ENCODE assay signal across 19 cellular contexts in genomic region chr10:34911661-34912205, GRCh38.
DNase-seq lines count a peak whose midpoint lies in the region; ATAC-seq and TF ChIP-seq lines count a peak whose summit lies in the region.
"Had no signal": no experiment of that assay in that cellular context is flagged by ENCODE, and none has a peak within 500 bp of the region (broad histone marks: within the 10 kb centered on the region; RNA-seq: fewer than 3 reads in every experiment).

No MANE protein-coding gene starts in this region.

- TF ChIP-seq CTCF in IMR-90 (conservative IDR thresholded peaks at IDR 0.05; ENCODE audit: low read depth, low read length) (no peak), fibroblast of mammary gland (conservative IDR thresholded peaks at IDR 0.05; ENCODE audit: control insufficient read depth, insufficient read depth, low read depth, low read length) (no peak)

- peak overlapping the region in 6 of 11 experiments; percentile 13 to 46 (median 28); a peak in 4 of 22 replicates for H3K4me2 ChIP-seq in BLaER1 treated with 17β-estradiol and CSF1 and Interleukin-3, amounts not matched to agents 10 nM and 100 nM
- no peak overlapping the region for H3K4me2 ChIP-seq in IMR-90 (ENCODE audit: low read depth, low read length)
- no peak overlapping the region for H3K4me2 ChIP-seq in mesenchymal stem cell (ENCODE audit: low read length, poor library complexity, severe bottlenecking)
- H3K4me2 ChIP-seq: SK-N-SH had no signal

- H4K8ac ChIP-seq in IMR-90 (ENCODE audit: low read depth in 2 of 2, low read length in 2 of 2) (no peak overlapping the region), mesenchymal stem cell (ENCODE audit: low read length) (no peak overlapping the region)

- no peak overlapping the region for H3K23ac ChIP-seq in IMR-90 (ENCODE audit: low read depth, low read length)
- H3K23ac ChIP-seq in mesenchymal stem cell (ENCODE audit: low read length in 2 of 2) = no peak overlapping the region

- no peak overlapping the region for H2BK12ac ChIP-seq in mesenchymal stem cell (ENCODE audit: low read length in 2 of 2)

- H2BK120ac ChIP-seq in IMR-90 (ENCODE audit: low read depth, low read length) (no peak overlapping the region), mesenchymal stem cell (ENCODE audit: low read depth, low read length) (no peak overlapping the region)

- peaks cover 0 to 27% (median 15%) of the 10 kb centered on the region in 10 experiments; a peak in 12 of 20 replicates for H3K4me1 ChIP-seq in BLaER1 treated with 17β-estradiol and CSF1 and Interleukin-3, amounts not matched to agents 10 nM and 100 nM
- H3K4me1 ChIP-seq in IMR-90 (ENCODE audit: control insufficient read depth, insufficient read depth, low read length) (peaks cover 7% of the 10 kb centered on the region; the same call in 1 of the 2 replicates), mesenchymal stem cell (ENCODE audit: control insufficient read depth, insufficient read depth, low read depth, low read length) (peaks cover 9% of the 10 kb centered on the region)
- H3K4me1 ChIP-seq: Caco-2 had no signal

- DNase-seq in IMR-90 (peak; percentile 29), fibroblast of mammary gland (ENCODE audit: low read depth) (peak; percentile 88), skeletal muscle cell (ENCODE audit: low read depth) (peak; percentile 49), mesenchymal stem cell (no peak), cortex of kidney (lab: John Stamatoyannopoulos, UW) (no peak)
- DNase-seq: CD4-positive, CD25-positive, alpha-beta regulatory T cell; DMS153; EL; KBM-7; NCI-H1048; NCI-H1436 treated with DMSO at 0.1 percent for 48 hours; NCI-H2029; NCI-H345; NCI-H524 treated with DMSO at 0.1 percent for 48 hours; SHP77 treated with DMSO at 0.1 percent for 48 hours; SK-N-SH had no signal

- H4K91ac ChIP-seq in IMR-90 (ENCODE audit: insufficient read depth, low read depth, low read length) (no peak overlapping the region), mesenchymal stem cell (ENCODE audit: low read length) (no peak overlapping the region)

- H3K36me3 ChIP-seq in BLaER1 treated with 17β-estradiol and CSF1 and Interleukin-3, amounts not matched to agents 10 nM and 100 nM = no peaks in the 10 kb centered on the region
- H3K36me3 ChIP-seq in IMR-90 (ENCODE audit: control insufficient read depth, insufficient read depth, low read length) (no peaks in the 10 kb centered on the region), mesenchymal stem cell (ENCODE audit: control insufficient read depth in 1 of 2, insufficient read depth in 2 of 2, low read depth in 1 of 2, low read length in 2 of 2) (no peaks in the 10 kb centered on the region)

- no peak overlapping the region for H4K5ac ChIP-seq in IMR-90 (ENCODE audit: low read depth, low read length)

- ATAC-seq in IMR-90 (ENCODE audit: low read depth) (no peak), HG02642 (IDR thresholded peaks at IDR 0.05; ENCODE audit: poor library complexity, unreplicated experiment) (no peak)

- intact Hi-C loops in IMR-90 (cut with micrococcal nuclease) = no loop called here

- CTCF ChIA-PET in IMR-90 (lab: Yijun Ruan, JAX) = no interaction called here

- TF ChIP-seq RAD21 in IMR-90 (IDR thresholded peaks at IDR 0.05; ENCODE audit: low read length) = no peak

- dilution Hi-C loops in IMR-90 (cut with HindIII; ENCODE audit: low sequenced_read_pairs, unreplicated experiment) = no loop called here

- H3K56ac ChIP-seq in IMR-90 (ENCODE audit: extremely low read depth, insufficient read depth, low read length) = no peak overlapping the region

- no peak overlapping the region for H2BK15ac ChIP-seq in IMR-90 (ENCODE audit: low read depth, low read length)
- H2BK15ac ChIP-seq in mesenchymal stem cell (ENCODE audit: low read depth, poor library complexity, severe bottlenecking) = no peak overlapping the region

- in situ Hi-C loops in IMR-90 (cut with MboI; ENCODE audit: low sequenced_read_pairs) = no loop called here

- H3K4me3 ChIP-seq in BLaER1 treated with 17β-estradiol and CSF1 and Interleukin-3, amounts not matched to agents 10 nM and 100 nM = no peak overlapping the region
- no peak overlapping the region for H3K4me3 ChIP-seq in IMR-90 (ENCODE audit: insufficient read depth, low read depth, low read length)
- no peak overlapping the region for H3K4me3 ChIP-seq in fibroblast of mammary gland (ENCODE audit: control insufficient read depth, low read depth, low read length)
- no peak overlapping the region for H3K4me3 ChIP-seq in skeletal muscle cell (ENCODE audit: low read depth, low read length)
- no peak overlapping the region for H3K4me3 ChIP-seq in mesenchymal stem cell (ENCODE audit: insufficient read depth in 1 of 2, low read depth in 1 of 2, low read length in 2 of 2)

- H3K79me1 ChIP-seq in IMR-90 (ENCODE audit: low read depth in 1 of 2, low read length in 2 of 2) (no peaks in the 10 kb centered on the region), mesenchymal stem cell (replicated peaks; ENCODE audit: low read length, poor library complexity, severe bottlenecking) (no peaks in the 10 kb centered on the region)

- H2BK5ac ChIP-seq in IMR-90 (ENCODE audit: low read depth, low read length, poor library complexity, severe bottlenecking) (no peak overlapping the region), mesenchymal stem cell (ENCODE audit: low read depth, low read length, poor library complexity, severe bottlenecking) (no peak overlapping the region)

- H3K4ac ChIP-seq in IMR-90 (ENCODE audit: low read depth, low read length) (no peak overlapping the region), mesenchymal stem cell (ENCODE audit: low read depth in 1 of 2, low read length in 2 of 2) (no peak overlapping the region)

- H3K14ac ChIP-seq in IMR-90 (replicated peaks; ENCODE audit: low read depth, low read length) (no peak overlapping the region), mesenchymal stem cell (ENCODE audit: low read length in 2 of 2) (no peak overlapping the region)

- H2AFZ ChIP-seq in IMR-90 (replicated peaks; ENCODE audit: low read length, poor library complexity) = no peak overlapping the region
- no peak overlapping the region for H2AFZ ChIP-seq in mesenchymal stem cell (ENCODE audit: low read depth, low read length)

- POLR2A ChIA-PET in IMR-90 (lab: Charles Lee; ENCODE audit: unreplicated experiment) = no interaction called here

- H3K27ac ChIP-seq in BLaER1 treated with 17β-estradiol and CSF1 and Interleukin-3, amounts not matched to agents 10 nM and 100 nM = no peak overlapping the region
- H3K27ac ChIP-seq in IMR-90 (ENCODE audit: insufficient read depth, low read length) (no peak overlapping the region), mesenchymal stem cell (ENCODE audit: low read length, poor library complexity, severe bottlenecking) (no peak overlapping the region)

- H3K9me1 ChIP-seq in IMR-90 (ENCODE audit: insufficient read depth, low read length) = no peaks in the 10 kb centered on the region

- H3K9me3 ChIP-seq in BLaER1 treated with 17β-estradiol and CSF1 and Interleukin-3, amounts not matched to agents 10 nM and 100 nM (replicated peaks in 1 of 11) = no peaks in the 10 kb centered on the region
- H3K9me3 ChIP-seq in IMR-90 (ENCODE audit: control insufficient read depth, insufficient read depth, low read length) (no peaks in the 10 kb centered on the region), mesenchymal stem cell (ENCODE audit: control insufficient read depth, low read length) (no peaks in the 10 kb centered on the region)
- H3K9me3 ChIP-seq: Caco-2, SK-N-SH had no signal

- no peaks in the 10 kb centered on the region for H3K27me3 ChIP-seq in BLaER1 treated with 17β-estradiol and CSF1 and Interleukin-3, amounts not matched to agents 10 nM and 100 nM
- H3K27me3 ChIP-seq in IMR-90 (ENCODE audit: control insufficient read depth, insufficient read depth, low read length) (peaks cover 6% of the 10 kb centered on the region), mesenchymal stem cell (ENCODE audit: control insufficient read depth in 1 of 2, insufficient read depth in 1 of 2, low read length in 2 of 2) (no peaks in the 10 kb centered on the region)

- H4K20me1 ChIP-seq in BLaER1 treated with 17β-estradiol and CSF1 and Interleukin-3, amounts not matched to agents 10 nM and 100 nM = no peaks in the 10 kb centered on the region
- H4K20me1 ChIP-seq in IMR-90 (ENCODE audit: insufficient read depth, low read length) = no peaks in the 10 kb centered on the region

- H3K9ac ChIP-seq in BLaER1 treated with 17β-estradiol and CSF1 and Interleukin-3, amounts not matched to agents 10 nM and 100 nM = no peak overlapping the region
- H3K9ac ChIP-seq in IMR-90 (ENCODE audit: low read depth, low read length) (no peak overlapping the region), mesenchymal stem cell (ENCODE audit: low read length) (no peak overlapping the region)
- H3K9ac ChIP-seq: SK-N-SH had no signal

- no CpG with 5 or more reads among the region's 6 CpGs for WGBS in IMR-90 (ENCODE audit: extremely low coverage in 2 of 2, insufficient read length in 1 of 2), 2 experiments
- 85% methylated on average over 2 of the region's 6 CpGs for WGBS in mesenchymal stem cell

- no peak overlapping the region for H2BK20ac ChIP-seq in IMR-90 (ENCODE audit: low read depth, low read length)

- no TSS peak for BruUV-seq in IMR-90 (replicated peaks; lab: Mats Ljungman, UMichigan)

- no peak overlapping the region for H2AK9ac ChIP-seq in IMR-90 (replicated peaks; ENCODE audit: low read depth, low read length, poor library complexity)

- H2AK5ac ChIP-seq in IMR-90 (ENCODE audit: low read depth, low read length) = no peak overlapping the region
- no peak overlapping the region for H2AK5ac ChIP-seq in mesenchymal stem cell (ENCODE audit: low read length, severe bottlenecking)

- no peak for TF ChIP-seq POLR2A in IMR-90 (IDR thresholded peaks at IDR 0.05; ENCODE audit: low read depth, low read length)

- H3K18ac ChIP-seq in IMR-90 (ENCODE audit: low read depth, low read length) = no peak overlapping the region
- no peak overlapping the region for H3K18ac ChIP-seq in mesenchymal stem cell (ENCODE audit: low read depth in 1 of 2, low read length in 2 of 2)

TF ChIP-seq in IMR-90, 13 proteins besides CTCF, POLR2A, EP300 and RAD21 (continues in another document):
- no peak for TF ChIP-seq FOS (IDR thresholded peaks at IDR 0.05; ENCODE audit: low read depth, low read length)
- no peak for TF ChIP-seq MAZ (IDR thresholded peaks at IDR 0.05; ENCODE audit: borderline replicate concordance, low read depth, low read length)
- TF ChIP-seq CEBPB (IDR thresholded peaks at IDR 0.05; ENCODE audit: low read depth, low read length) = no peak
- no peak for TF ChIP-seq ELK1 (IDR thresholded peaks at IDR 0.05; ENCODE audit: borderline replicate concordance, low read depth, low read length)

Comparison
In these comparisons a context has a peak if more than half of its experiments do, and no peak if none do; other contexts are left out.
1. H3K4me2 ChIP-seq: peak in BLaER1 treated with 17β-estradiol and CSF1 and Interleukin-3, amounts not matched to agents 10 nM and 100 nM (6 of 11); none in IMR-90 (single experiment) and mesenchymal stem cell (single experiment).
2. DNase-seq: peak in IMR-90 (single experiment), fibroblast of mammary gland (single experiment) and skeletal muscle cell (single experiment); none in mesenchymal stem cell (single experiment) and cortex of kidney (single experiment).